Comparison of ENCODE assay signal across 18 cellular contexts in genomic region chr16:86061771-86062170, GRCh38.
"Had no signal": no experiment of that assay in that cellular context is flagged by ENCODE, and none has a peak within 500 bp of the region (broad histone marks: within the 10 kb centered on the region; RNA-seq: fewer than 3 reads in every experiment).

No MANE protein-coding gene starts in this region.

- H3K4me3 Mint-ChIP-seq: activated B cell treated with CpG ODN at 0.5 μM for 24 hours; activated CD8-positive, alpha-beta T cell treated with anti-CD3 and anti-CD28 coated beads, Interleukin-2, amount 10 ng/mL, durations not matched to agents 7 days and 5 days; activated T-cell treated with anti-CD3 and anti-CD28 coated beads, Interleukin-2, amount 50 U/mL, for 72 hours; T-helper 2 cell treated with Interferon-gamma antibody and Interleukin-4, amounts not matched to agents 5 μg/mL and 100 μg/mL, for 36 hours had no signal

- H3K27ac ChIP-seq: left lung, tibial artery, uterus had no signal

- H3K36me3 ChIP-seq: left lung, sigmoid colon, tibial artery, uterus had no signal

- H3K36me3 Mint-ChIP-seq: activated naive CD4-positive, alpha-beta T cell treated with anti-CD3 and anti-CD28 coated beads, Interleukin-2, amount 50 U/mL, for 72 hours had no signal

- H3K4me1 Mint-ChIP-seq: activated B cell treated with CpG ODN at 0.5 μM for 24 hours had no signal

- DNase-seq: activated B cell treated with CpG ODN at 0.5 μM for 24 hours; activated CD4-positive, alpha-beta T cell treated with anti-CD3 and anti-CD28 coated beads for 48 hours; activated CD8-positive, alpha-beta memory T cell treated with anti-CD3 and anti-CD28 coated beads, Interleukin-2, amount 50 U/mL, for 4 hours; activated CD8-positive, alpha-beta T cell treated with anti-CD3 and anti-CD28 coated beads, Interleukin-2, amount 10 ng/mL, durations not matched to agents 7 days and 5 days; activated gamma-delta T cell; activated T-cell treated with anti-CD3 and anti-CD28 coated beads, Interleukin-2, amount 50 U/mL, for 72 hours; central memory CD4-positive, alpha-beta T cell; cortex of kidney; effector CD8-positive, alpha-beta T cell; islet precursor cell; mesenchymal stem cell; stimulated activated CD4-positive, alpha-beta T cell treated with anti-CD3 and anti-CD28 coated beads, Interleukin-1b, Interleukin-23, amount 100 ng/mL, for 48 hours; tibial artery had no signal

- H3K27ac Mint-ChIP-seq: activated B cell treated with CpG ODN at 0.5 μM for 24 hours; activated CD8-positive, alpha-beta T cell treated with anti-CD3 and anti-CD28 coated beads, Interleukin-2, amount 10 ng/mL, durations not matched to agents 7 days and 5 days; activated T-cell treated with anti-CD3 and anti-CD28 coated beads, Interleukin-2, amount 50 U/mL, for 72 hours; T-helper 2 cell treated with Interferon-gamma antibody and Interleukin-4, amounts not matched to agents 5 μg/mL and 100 μg/mL, for 36 hours had no signal

- ATAC-seq: activated CD8-positive, alpha-beta T cell treated with anti-CD3 and anti-CD28 coated beads, Interleukin-2, amount 10 ng/mL, durations not matched to agents 7 days and 5 days; activated naive CD4-positive, alpha-beta T cell treated with anti-CD3 and anti-CD28 coated beads, Interleukin-2, amount 50 U/mL, for 72 hours; activated T-cell treated with anti-CD3 and anti-CD28 coated beads, Interleukin-2, amount 50 U/mL, for 72 hours; left lung had no signal

- H3K9me3 ChIP-seq: left lung, sigmoid colon, tibial artery, uterus had no signal

- H3K9me3 Mint-ChIP-seq: activated B cell treated with CpG ODN at 0.5 μM for 24 hours; activated naive CD4-positive, alpha-beta T cell treated with anti-CD3 and anti-CD28 coated beads, Interleukin-2, amount 50 U/mL, for 72 hours; activated T-cell treated with anti-CD3 and anti-CD28 coated beads, Interleukin-2, amount 50 U/mL, for 72 hours; T-helper 2 cell treated with Interferon-gamma antibody and Interleukin-4, amounts not matched to agents 5 μg/mL and 100 μg/mL, for 36 hours had no signal

- H3K27me3 ChIP-seq: left lung, sigmoid colon, uterus had no signal

- H3K4me3 ChIP-seq: left lung, sigmoid colon, tibial artery, uterus had no signal

- H3K4me1 ChIP-seq: left lung had no signal
